Comparison of ENCODE assay signal across 8 cellular contexts in the genomic region with DNA sequence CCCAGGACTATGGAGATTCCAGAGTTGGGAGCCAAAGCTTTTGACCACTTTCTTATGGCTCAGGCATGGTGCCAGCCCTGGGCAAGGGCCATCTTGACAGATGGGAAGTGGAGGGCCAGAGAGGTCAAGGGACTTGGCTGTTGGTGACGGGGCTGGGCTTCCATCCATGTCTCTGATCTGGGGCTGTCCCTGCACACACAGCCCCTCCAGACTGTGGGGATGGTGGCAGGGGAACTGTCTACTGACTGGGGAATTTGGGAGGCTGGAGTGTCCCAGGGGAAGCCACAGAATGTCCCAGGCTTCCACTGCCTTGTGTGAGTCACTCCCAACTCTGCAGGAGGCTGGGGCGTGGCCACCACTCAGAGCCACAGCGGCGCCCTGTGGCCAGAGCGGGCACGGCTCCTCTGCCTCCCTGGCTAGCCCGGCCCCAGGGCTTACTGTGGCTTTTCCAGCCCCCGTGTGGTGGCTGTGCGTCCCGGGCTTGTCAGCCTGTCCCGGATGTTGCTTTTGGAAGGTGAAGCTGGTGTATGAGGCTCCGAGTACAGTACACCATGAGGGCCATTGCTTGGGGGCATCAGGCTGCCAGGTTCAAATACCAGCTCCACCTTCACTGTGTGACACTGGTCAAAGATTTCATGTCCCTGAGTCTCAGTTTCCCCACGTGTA. TPM values are rescaled to one million over a fixed set of nuclear protein-coding genes. Genes with fewer than 3 reads are reported as not detected.
DNase-seq lines count a peak whose midpoint lies in the region; ATAC-seq and TF ChIP-seq lines count a peak whose summit lies in the region.

No MANE protein-coding gene starts in this region.

- TF ChIP-seq CTCF in GM06990 (IDR thresholded peaks at IDR 0.05; ENCODE audit: insufficient read depth, low read length, poor library complexity, severe bottlenecking), result peak; percentile 100

- ATAC-seq in HG02610 (IDR thresholded peaks at IDR 0.05; ENCODE audit: unreplicated experiment) (peak; percentile 83), GM18858 (IDR thresholded peaks at IDR 0.05; ENCODE audit: unreplicated experiment) (no peak)

- H3K36me3 ChIP-seq in GM06990 (ENCODE audit: control insufficient read depth, insufficient read depth, low read length), result peaks cover 17% of the 10 kb centered on the region

- no peaks in the 10 kb centered on the region for H3K27me3 ChIP-seq in GM06990 (replicated peaks; ENCODE audit: control insufficient read depth, insufficient read depth, low read length)

- peak; percentile 83 for DNase-seq in GM06990 (ENCODE audit: extremely low read depth, insufficient read length)
- DNase-seq in NCI-H2171 (lab: John Stamatoyannopoulos, UW), result peak; percentile 61
- peak; percentile 71 for DNase-seq in activated CD4-positive, alpha-beta T cell treated with anti-CD3 and anti-CD28 coated beads for 1 hour
- DNase-seq in cerebellum (ENCODE audit: low spot score), result peak; percentile 85
- DNase-seq in left kidney (ENCODE audit: low read depth, low spot score), result peak; percentile 94
- peak; percentile 51 to 82 (median 62) for DNase-seq in stimulated activated CD4-positive, alpha-beta T cell treated with anti-CD3 and anti-CD28 coated beads, Interleukin-1b, Interleukin-23, amount 100 ng/mL, for 24 hours (ENCODE audit: low read depth in 4 of 4, low spot score in 1 of 4)

- H3K4me3 ChIP-seq in GM06990 (replicated peaks; ENCODE audit: low read depth, low read length), result no peak overlapping the region

RNA-seq across cellular contexts. Expression of gene C22orf23, which starts 19.6 kb away (rescaled TPM):
- 1.4 TPM for total RNA-seq in cerebellum

RNA-seq across cellular contexts. Expression of gene POLR2F, which starts 19.7 kb away (rescaled TPM):
- total RNA-seq in cerebellum, result 29.1 TPM

RNA-seq across cellular contexts. Expression of gene MICALL1, which starts 27.7 kb away (rescaled TPM):
- 16.8 TPM for total RNA-seq in cerebellum

RNA-seq across cellular contexts. Expression of gene SOX10, which starts 50.5 kb away (rescaled TPM):
- total RNA-seq in cerebellum, result 2.7 TPM
